In the genomic region with DNA sequence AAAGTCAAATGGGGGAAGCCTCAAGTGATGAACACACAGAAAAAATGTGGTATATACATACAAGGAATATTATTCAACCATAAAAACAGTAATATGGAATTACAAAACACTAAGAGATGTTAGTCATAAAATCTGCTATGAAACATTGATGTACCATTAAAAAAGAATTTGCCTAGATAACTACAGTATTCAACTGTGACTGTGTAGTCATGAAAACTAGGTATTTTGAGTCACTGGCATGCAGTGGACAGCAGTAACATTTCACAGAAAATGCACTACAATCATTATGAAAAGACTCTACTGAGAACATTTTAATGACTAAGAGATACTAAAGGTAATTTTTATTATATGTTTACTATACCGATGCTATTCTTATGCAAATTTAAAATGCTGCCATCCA, we compare ENCODE assay signal across 14 cellular contexts. TPM values are rescaled to one million over a fixed set of nuclear protein-coding genes. Genes with fewer than 3 reads are reported as not detected.
DNase-seq lines count a peak whose midpoint lies in the region; TF ChIP-seq lines count a peak whose summit lies in the region.
"Had no signal": no experiment of that assay in that cellular context is flagged by ENCODE, and none has a peak within 500 bp of the region (broad histone marks: within the 10 kb centered on the region; RNA-seq: fewer than 3 reads in every experiment).

No MANE protein-coding gene starts in this region.

- no peak overlapping the region for H2AK5ac ChIP-seq in trophoblast cell (ENCODE audit: low read length)

- H3K23ac ChIP-seq in trophoblast cell (ENCODE audit: low read length): no peak overlapping the region

- peaks cover 0 to 16% (median 0%) of the 10 kb centered on the region in 11 experiments; a peak in 6 of 22 replicates for H4K20me1 ChIP-seq in BLaER1 treated with 17β-estradiol and CSF1 and Interleukin-3, amounts not matched to agents 10 nM and 100 nM

- H3K18ac ChIP-seq in trophoblast cell (ENCODE audit: low read length): no peak overlapping the region

- no peak overlapping the region for H3K4ac ChIP-seq in trophoblast cell (ENCODE audit: low read depth, low read length)

- H2BK120ac ChIP-seq in trophoblast cell (ENCODE audit: insufficient read depth, low read length, poor library complexity): no peak overlapping the region

- H3K79me1 ChIP-seq in trophoblast cell (ENCODE audit: low read length): no peaks in the 10 kb centered on the region

- CTCF ChIA-PET in GM10248 (lab: Yijun Ruan, JAX) (no interaction called here), HEK293T (lab: Yijun Ruan, JAX) (no interaction called here)

- no peak overlapping the region for H2AFZ ChIP-seq in trophoblast cell (ENCODE audit: insufficient read depth, low read length, poor library complexity)
- H2AFZ ChIP-seq: GM23338 had no signal

- TF ChIP-seq CTCF in GM10248 (IDR thresholded peaks at IDR 0.05; ENCODE audit: control extremely low read depth, extremely low read depth, low read depth, missing control alignments): no peak
- no peak for TF ChIP-seq CTCF in tibial nerve (IDR thresholded peaks at IDR 0.05)

- H3K9me3 ChIP-seq in BLaER1 treated with 17β-estradiol and CSF1 and Interleukin-3, amounts not matched to agents 10 nM and 100 nM (replicated peaks in 1 of 11): peaks cover 99 to 100% (median 100%) of the 10 kb centered on the region in 11 experiments
- H3K9me3 ChIP-seq in trophoblast cell (ENCODE audit: insufficient read depth, low read depth, low read length) (peaks cover 4% of the 10 kb centered on the region), tibial nerve (peaks cover 0 to 33% (median 7%) of the 10 kb centered on the region in 4 donors)

- no peak overlapping the region for H4K8ac ChIP-seq in trophoblast cell (ENCODE audit: low read depth, low read length)

- H2BK5ac ChIP-seq in trophoblast cell (ENCODE audit: low read depth, low read length, poor library complexity): no peak overlapping the region

- H2BK12ac ChIP-seq in trophoblast cell (ENCODE audit: low read length): no peak overlapping the region

- H4K91ac ChIP-seq in trophoblast cell (ENCODE audit: low read depth, low read length): no peak overlapping the region

- H3K4me1 ChIP-seq in BLaER1 treated with 17β-estradiol and CSF1 and Interleukin-3, amounts not matched to agents 10 nM and 100 nM: no peaks in the 10 kb centered on the region
- H3K4me1 ChIP-seq in trophoblast cell (ENCODE audit: control insufficient read depth in 1 of 2, insufficient read depth in 2 of 2, low read length in 2 of 2) (no peaks in the 10 kb centered on the region), tibial nerve (no peaks in the 10 kb centered on the region)

- H3K4me2 ChIP-seq in BLaER1 treated with 17β-estradiol and CSF1 and Interleukin-3, amounts not matched to agents 10 nM and 100 nM: no peak overlapping the region
- H3K4me2 ChIP-seq in trophoblast cell (ENCODE audit: low read length): no peak overlapping the region
- H3K4me2 ChIP-seq: GM23338 had no signal

- no CpG with 5 or more reads among the region's 1 CpG for WGBS in trophoblast cell (ENCODE audit: extremely low coverage, insufficient coverage, insufficient read length)
- 98 to 100% methylated on average over 1 of the region's 1 CpG for WGBS in tibial nerve, 2 donors

- no peak overlapping the region for H3K9ac ChIP-seq in BLaER1 treated with 17β-estradiol and CSF1 and Interleukin-3, amounts not matched to agents 10 nM and 100 nM
- no peak overlapping the region for H3K9ac ChIP-seq in trophoblast cell (ENCODE audit: low read length)

- no peak overlapping the region for H4K12ac ChIP-seq in trophoblast cell (ENCODE audit: low read depth, low read length)

- no peak for TF ChIP-seq POLR2A in tibial nerve (IDR thresholded peaks at IDR 0.05)

- POLR2A ChIA-PET in GM10248 (lab: Yijun Ruan, JAX) (no interaction called here), HEK293T (lab: Yijun Ruan, JAX) (interaction anchor here (1.1 kb wide), 1 partner anchor 12 kb away, joined by 3 read pairs; a partner anchor contains a TSS)

- TF ChIP-seq EP300 in tibial nerve (IDR thresholded peaks at IDR 0.05): no peak

- no peaks in the 10 kb centered on the region for H3K27me3 ChIP-seq in BLaER1 treated with 17β-estradiol and CSF1 and Interleukin-3, amounts not matched to agents 10 nM and 100 nM
- no peaks in the 10 kb centered on the region for H3K27me3 ChIP-seq in trophoblast cell (ENCODE audit: insufficient read depth, low read length)
- H3K27me3 ChIP-seq in tibial nerve: no peaks in the 10 kb centered on the region

- DNase-seq in ELR (ENCODE audit: low read depth): peak; percentile 23
- DNase-seq in RKO (ENCODE audit: low spot score): peak; percentile 52
- peak; percentile 40 to 82 for DNase-seq in trophoblast cell
- DNase-seq in GM10248 (ENCODE audit: extremely low spot score): no peak
- no peak for DNase-seq in HEK293T (ENCODE audit: extremely low spot score)
- DNase-seq in tibial nerve (ENCODE audit: low spot score in 2 of 2): no peak
- DNase-seq: CD4-positive, alpha-beta T cell; CD8-positive, alpha-beta memory T cell; DMS 273 treated with DMSO at 0.1 percent for 48 hours; DMS79; H9 had no signal

- no peak overlapping the region for H3K14ac ChIP-seq in trophoblast cell (ENCODE audit: low read length)

- peak overlapping the region in 6 of 10 experiments; percentile 1 to 59 (median 46); a peak in 7 of 20 replicates for H3K4me3 ChIP-seq in BLaER1 treated with 17β-estradiol and CSF1 and Interleukin-3, amounts not matched to agents 10 nM and 100 nM
- H3K4me3 ChIP-seq in trophoblast cell (ENCODE audit: low read depth, low read length): no peak overlapping the region
- no peak overlapping the region for H3K4me3 ChIP-seq in tibial nerve
- H3K4me3 ChIP-seq: GM12878, GM23338 had no signal

- H3K79me2 ChIP-seq in trophoblast cell (ENCODE audit: control insufficient read depth, insufficient read depth, low read length, poor library complexity): no peaks in the 10 kb centered on the region

- H3K27ac ChIP-seq in BLaER1 treated with 17β-estradiol and CSF1 and Interleukin-3, amounts not matched to agents 10 nM and 100 nM: no peak overlapping the region
- H3K27ac ChIP-seq in trophoblast cell (ENCODE audit: low read depth, low read length): no peak overlapping the region
- no peak overlapping the region for H3K27ac ChIP-seq in tibial nerve

- H3K36me3 ChIP-seq in BLaER1 treated with 17β-estradiol and CSF1 and Interleukin-3, amounts not matched to agents 10 nM and 100 nM: peaks cover 96 to 100% (median 100%) of the 10 kb centered on the region in 11 experiments
- H3K36me3 ChIP-seq in trophoblast cell (ENCODE audit: control insufficient read depth in 1 of 2, insufficient read depth in 2 of 2, low read length in 2 of 2) (peaks cover 18 to 28% of the 10 kb centered on the region in 2 experiments), tibial nerve (peaks cover 0 to 100% (median 42%) of the 10 kb centered on the region in 3 donors)

TF ChIP-seq in HEK293T, 16 proteins besides CTCF, POLR2A, EP300 and RAD21:
- no peak for TF ChIP-seq SP1 (IDR thresholded peaks at IDR 0.05)
- no peak for TF ChIP-seq L3MBTL2 (conservative IDR thresholded peaks at IDR 0.05)
- no peak for TF ChIP-seq SUZ12 (IDR thresholded peaks at IDR 0.05)
- TF ChIP-seq BHLHE40 (IDR thresholded peaks at IDR 0.05; ENCODE audit: borderline replicate concordance): no peak
- TF ChIP-seq, protein P1, sequence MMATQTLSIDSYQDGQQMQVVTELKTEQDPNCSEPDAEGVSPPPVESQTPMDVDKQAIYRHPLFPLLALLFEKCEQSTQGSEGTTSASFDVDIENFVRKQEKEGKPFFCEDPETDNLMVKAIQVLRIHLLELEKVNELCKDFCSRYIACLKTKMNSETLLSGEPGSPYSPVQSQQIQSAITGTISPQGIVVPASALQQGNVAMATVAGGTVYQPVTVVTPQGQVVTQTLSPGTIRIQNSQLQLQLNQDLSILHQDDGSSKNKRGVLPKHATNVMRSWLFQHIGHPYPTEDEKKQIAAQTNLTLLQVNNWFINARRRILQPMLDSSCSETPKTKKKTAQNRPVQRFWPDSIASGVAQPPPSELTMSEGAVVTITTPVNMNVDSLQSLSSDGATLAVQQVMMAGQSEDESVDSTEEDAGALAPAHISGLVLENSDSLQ (IDR thresholded peaks at IDR 0.05): no peak
- TF ChIP-seq TARDBP (IDR thresholded peaks at IDR 0.05): no peak
- no peak for TF ChIP-seq FOXK2 (IDR thresholded peaks at IDR 0.05)
- TF ChIP-seq LEF1 (IDR thresholded peaks at IDR 0.05; ENCODE audit: borderline replicate concordance): no peak
- TF ChIP-seq ELF4 (IDR thresholded peaks at IDR 0.05): no peak
- TF ChIP-seq ARNT (IDR thresholded peaks at IDR 0.05): no peak
- TF ChIP-seq FOXA1 (IDR thresholded peaks at IDR 0.05): no peak
- TF ChIP-seq CTBP1 (IDR thresholded peaks at IDR 0.05; ENCODE audit: borderline replicate concordance): no peak
- no peak for TF ChIP-seq ZNF384 (IDR thresholded peaks at IDR 0.05)
- no peak for TF ChIP-seq NFRKB (IDR thresholded peaks at IDR 0.05)
- no peak for TF ChIP-seq FOXM1 (IDR thresholded peaks at IDR 0.05; ENCODE audit: borderline replicate concordance)
- no peak for TF ChIP-seq HDGF (IDR thresholded peaks at IDR 0.05; ENCODE audit: borderline replicate concordance)

RNA-seq across cellular contexts. Expression of a gene that starts 11.7 kb away (rescaled TPM):
- polyA plus RNA-seq in trophoblast cell (2013): 22.0 and 22.4 TPM in 2 replicates
- 10 to 100 TPM; 12.2 to 31.6 (median 18.5) TPM for total RNA-seq in tibial nerve

Comparison
In these comparisons a context has a peak if more than half of its experiments do, and no peak if none do; other contexts are left out.
1. H3K4me3 ChIP-seq: peak in BLaER1 treated with 17β-estradiol and CSF1 and Interleukin-3, amounts not matched to agents 10 nM and 100 nM (6 of 10); none in trophoblast cell (single experiment) and tibial nerve (0 of 4).
2. DNase-seq: peak in ELR (single experiment), RKO (single experiment) and trophoblast cell (2 of 2); none in GM10248 (single experiment), HEK293T (single experiment) and tibial nerve (0 of 2).